ENCODE assay signal across 7 cellular contexts in the genomic region with DNA sequence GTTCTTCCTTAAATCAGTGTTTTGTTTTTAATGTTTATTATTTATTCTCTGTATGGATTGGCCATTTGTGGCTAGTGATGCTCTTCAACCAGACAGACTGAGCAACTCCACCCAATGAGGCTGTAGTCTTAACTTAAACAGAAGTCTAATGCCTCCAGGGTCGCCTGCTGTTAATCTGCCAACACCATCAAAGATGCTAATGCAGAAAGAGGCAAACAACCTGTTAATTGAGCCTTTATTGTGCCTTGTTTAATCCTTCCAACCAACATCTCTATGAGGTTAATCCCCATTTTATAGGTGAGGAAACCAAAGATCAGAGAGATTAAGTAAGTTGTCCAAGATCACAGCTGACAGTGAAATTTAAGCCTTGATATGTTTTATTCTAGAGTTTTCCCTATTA.
"Had no signal": no experiment of that assay in that cellular context is flagged by ENCODE, and none has a peak within 500 bp of the region (broad histone marks: within the 10 kb centered on the region; RNA-seq: fewer than 3 reads in every experiment).

No MANE protein-coding gene starts in this region.

- FAIRE-seq: HTR-8/SVneo, K562 had no signal

- DNase-seq: IMR-90, KBM-7, KG1 had no signal

- H3K4me2 ChIP-seq: KMS-11 had no signal

- H3K27ac ChIP-seq: HL-60, KMS-11 had no signal

- H3K4me3 ChIP-seq: K562 had no signal

- ATAC-seq: K562 had no signal

- H3K9ac ChIP-seq: KMS-11 had no signal
